Comparison of ENCODE assay signal across 8 cellular contexts in genomic region chr10:91088300-91089140, GRCh38.
DNase-seq lines count a peak whose midpoint lies in the region; ATAC-seq and TF ChIP-seq lines count a peak whose summit lies in the region.

No MANE protein-coding gene starts in this region.

- TF ChIP-seq CTCF in MM.1S (IDR thresholded peaks at IDR 0.05; ENCODE audit: low read length) = peak; percentile 31

- no peak overlapping the region for H3K4me2 ChIP-seq in MM.1S (ENCODE audit: low read depth, low read length)

- no peak overlapping the region for H3K4me3 ChIP-seq in MM.1S (ENCODE audit: low read length)

- no peak overlapping the region for H3K27ac ChIP-seq in MM.1S (ENCODE audit: low read length)

- no peak overlapping the region for H2AFZ ChIP-seq in MM.1S (ENCODE audit: low read length)

- no peak overlapping the region for H3K9ac ChIP-seq in MM.1S (ENCODE audit: low read length)

- no peaks in the 10 kb centered on the region for H4K20me1 ChIP-seq in MM.1S (ENCODE audit: insufficient read depth, low read length)

- H3K9me2 ChIP-seq in MM.1S (replicated peaks; ENCODE audit: insufficient read depth, low read length) = no peaks in the 10 kb centered on the region

- ATAC-seq in GM19467 (IDR thresholded peaks at IDR 0.05; ENCODE audit: unreplicated experiment) = no peak
- ATAC-seq in HG03378 (IDR thresholded peaks at IDR 0.05; ENCODE audit: unreplicated experiment) = no peak

- no peaks in the 10 kb centered on the region for H3K27me3 ChIP-seq in MM.1S (replicated peaks; ENCODE audit: insufficient read depth, low read length)

- H3K79me2 ChIP-seq in MM.1S (ENCODE audit: low read length) = no peaks in the 10 kb centered on the region

- peak; percentile 44 for DNase-seq in EH (ENCODE audit: low read depth)
- DNase-seq in MM.1S = peak; percentile 40
- peak; percentile 16 for DNase-seq in cerebellum (ENCODE audit: low spot score)
- peak; percentile 34 for DNase-seq in midbrain (lab: John Stamatoyannopoulos, UW)
- DNase-seq in cerebellar nuclear complex (lab: John Stamatoyannopoulos, UW) = no peak
- DNase-seq in activated effector memory CD4-positive, alpha-beta T cell treated with Interleukin-2 at 50 U/mL for 16 hours = no peak

- H3K4me1 ChIP-seq in MM.1S (ENCODE audit: low read length) = no peaks in the 10 kb centered on the region

- no peaks in the 10 kb centered on the region for H3K9me3 ChIP-seq in MM.1S (replicated peaks; ENCODE audit: insufficient read depth, low read length)

- H3K36me3 ChIP-seq in MM.1S (replicated peaks; ENCODE audit: insufficient read depth, low read length) = no peaks in the 10 kb centered on the region

- H3F3A ChIP-seq in MM.1S (ENCODE audit: insufficient read depth, low read length) = no peaks in the 10 kb centered on the region

Comparison
In these comparisons a context has a peak if more than half of its experiments do, and no peak if none do; other contexts are left out.
1. DNase-seq: peak in EH (single experiment), MM.1S (single experiment), cerebellum (single experiment) and midbrain (single experiment); none in cerebellar nuclear complex (0 of 2) and activated effector memory CD4-positive, alpha-beta T cell treated with Interleukin-2 at 50 U/mL for 16 hours (single experiment).